ENCODE assay signal across 8 cellular contexts in the genomic region with DNA sequence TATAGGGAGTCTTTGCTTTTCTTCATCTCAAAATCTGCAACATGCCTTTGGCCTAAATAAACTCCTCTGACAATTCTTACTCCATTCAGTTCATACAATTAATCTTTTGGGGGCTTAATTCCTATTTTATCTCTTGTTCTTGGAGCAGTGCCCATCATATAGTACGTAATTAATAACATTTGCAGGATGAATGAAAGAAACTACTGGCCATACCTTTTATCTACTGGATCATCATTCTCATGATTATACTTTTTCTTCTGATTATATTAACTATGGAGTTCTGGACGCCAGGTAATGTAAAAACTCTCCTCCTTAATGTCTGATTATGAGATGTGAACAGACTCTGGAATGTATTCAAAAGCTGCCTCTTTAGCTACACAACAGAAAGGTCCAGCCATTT. TPM values are rescaled to one million over a fixed set of nuclear protein-coding genes. Genes with fewer than 3 reads are reported as not detected.
"Had no signal": no experiment of that assay in that cellular context is flagged by ENCODE, and none has a peak within 500 bp of the region (broad histone marks: within the 10 kb centered on the region; RNA-seq: fewer than 3 reads in every experiment).

No MANE protein-coding gene starts in this region.

- H3K27ac ChIP-seq: HL-60 had no signal

- DNase-seq: IMR-90, KBM-7, KG1 had no signal

- ATAC-seq: HepG2, K562 had no signal

- H3K4me3 ChIP-seq: K562 had no signal

RNA-seq across cellular contexts. Expression of gene SCN5A, which starts 46.5 kb away (rescaled TPM):
- total RNA-seq: HepG2, HT-29 had no signal
- polyA plus RNA-seq: IgD-negative memory B cell had no signal
